ENCODE assay signal across 1 cellular context in genomic region chr16:642189-643049, GRCh38.
TF ChIP-seq lines count a peak whose summit lies in the region.

No MANE protein-coding gene starts in this region.

TF ChIP-seq in HepG2, 621 proteins besides CTCF, POLR2A, EP300 and RAD21 (continued from another document and continues in another):
- no peak; the same call in 1 of the 2 replicates for TF ChIP-seq ZNF691 (CRISPR knock-in tag; IDR thresholded peaks at IDR 0.05; ENCODE audit: borderline replicate concordance, low read depth)
- TF ChIP-seq PHB2 (IDR thresholded peaks at IDR 0.05; ENCODE audit: partially characterized antibody) = no peak
- no peak for TF ChIP-seq ZKSCAN8 (CRISPR knock-in tag; IDR thresholded peaks at IDR 0.05; ENCODE audit: borderline replicate concordance)
- TF ChIP-seq CBX5 (CRISPR knock-in tag; IDR thresholded peaks at IDR 0.05; ENCODE audit: borderline replicate concordance) = no peak
- no peak for TF ChIP-seq ZNF275 (CRISPR knock-in tag; IDR thresholded peaks at IDR 0.05; ENCODE audit: borderline replicate concordance)
- peak; percentile 79 for TF ChIP-seq MXD3 (CRISPR knock-in tag; IDR thresholded peaks at IDR 0.05)
- no peak for TF ChIP-seq FOSL1 (CRISPR knock-in tag; IDR thresholded peaks at IDR 0.05; ENCODE audit: borderline replicate concordance)
- TF ChIP-seq SMC3 (IDR thresholded peaks at IDR 0.05; ENCODE audit: low read length) = no peak
- TF ChIP-seq ZNF75D (CRISPR knock-in tag; IDR thresholded peaks at IDR 0.05; ENCODE audit: borderline replicate concordance) = no peak
- no peak; the same call in 1 of the 2 replicates for TF ChIP-seq FOSL2 (CRISPR knock-in tag; IDR thresholded peaks at IDR 0.05)
- TF ChIP-seq SP140L (CRISPR knock-in tag; IDR thresholded peaks at IDR 0.05; ENCODE audit: borderline replicate concordance) = no peak
- 0 out of 2 replicates have a peak, but pooled peaks have one; percentile 64 for TF ChIP-seq ZNF503 (CRISPR knock-in tag; IDR thresholded peaks at IDR 0.05)
- TF ChIP-seq ZNF770 (CRISPR knock-in tag; IDR thresholded peaks at IDR 0.05) = peak; percentile 9; the same call in 1 of the 2 replicates
- TF ChIP-seq ZNF124 (CRISPR knock-in tag; IDR thresholded peaks at IDR 0.05) = 0 out of 2 replicates have a peak, but pooled peaks have one; percentile 41
- TF ChIP-seq CREB3 (CRISPR knock-in tag; IDR thresholded peaks at IDR 0.05) = no peak
- TF ChIP-seq ZNF567 (CRISPR knock-in tag; IDR thresholded peaks at IDR 0.05; ENCODE audit: borderline replicate concordance) = no peak
- peak; percentile 82 for TF ChIP-seq YEATS4 (CRISPR knock-in tag; IDR thresholded peaks at IDR 0.05; ENCODE audit: borderline replicate concordance)
- no peak for TF ChIP-seq LCORL (IDR thresholded peaks at IDR 0.05)
- TF ChIP-seq LCORL (CRISPR knock-in tag; IDR thresholded peaks at IDR 0.05) = peak; percentile 68
- TF ChIP-seq SCMH1 (CRISPR knock-in tag; IDR thresholded peaks at IDR 0.05; ENCODE audit: borderline replicate concordance) = no peak
- peak; percentile 76 for TF ChIP-seq ZFY (CRISPR knock-in tag; IDR thresholded peaks at IDR 0.05)
- TF ChIP-seq CEBPB (IDR thresholded peaks at IDR 0.05; ENCODE audit: borderline replicate concordance, low read depth, low read length) = no peak
- peak; percentile 13; the same call in 1 of the 2 replicates for TF ChIP-seq DMAP1 (CRISPR knock-in tag; IDR thresholded peaks at IDR 0.05)
- TF ChIP-seq RBFOX2 (IDR thresholded peaks at IDR 0.05; ENCODE audit: low read depth, low read length) = peak; percentile 73
- TF ChIP-seq KDM3A (CRISPR knock-in tag; IDR thresholded peaks at IDR 0.05; ENCODE audit: low read depth) = no peak
- 0 out of 2 replicates have a peak, but pooled peaks have one; percentile 58 for TF ChIP-seq ZNF530 (CRISPR knock-in tag; IDR thresholded peaks at IDR 0.05; ENCODE audit: low read depth)
- no peak; the same call in 1 of the 2 replicates for TF ChIP-seq E2F5 (CRISPR knock-in tag; conservative IDR thresholded peaks at IDR 0.05)
- TF ChIP-seq ZIK1 (CRISPR knock-in tag; IDR thresholded peaks at IDR 0.05; ENCODE audit: borderline replicate concordance, low read depth) = 0 out of 2 replicates have a peak, but pooled peaks have one; percentile 77
- TF ChIP-seq ZNF12 (CRISPR knock-in tag; IDR thresholded peaks at IDR 0.05) = no peak
- no peak for TF ChIP-seq GFI1 (CRISPR knock-in tag; IDR thresholded peaks at IDR 0.05; ENCODE audit: borderline replicate concordance)
- TF ChIP-seq RXRA (CRISPR knock-in tag; IDR thresholded peaks at IDR 0.05) = peak; percentile 80
- TF ChIP-seq JDP2 (CRISPR knock-in tag; IDR thresholded peaks at IDR 0.05; ENCODE audit: borderline replicate concordance) = no peak
- TF ChIP-seq FOXA1 (IDR thresholded peaks at IDR 0.05) = no peak
- no peak for TF ChIP-seq FOXA1 (CRISPR knock-in tag; IDR thresholded peaks at IDR 0.05)
- no peak for TF ChIP-seq ZFP1 (CRISPR knock-in tag; IDR thresholded peaks at IDR 0.05)
- TF ChIP-seq AHDC1 (CRISPR knock-in tag; IDR thresholded peaks at IDR 0.05; ENCODE audit: borderline replicate concordance) = no peak
- TF ChIP-seq SRSF9 (IDR thresholded peaks at IDR 0.05; ENCODE audit: borderline replicate concordance, insufficient read depth, low read depth, low read length, poor library complexity, severe bottlenecking) = no peak
- TF ChIP-seq HIVEP1 (CRISPR knock-in tag; IDR thresholded peaks at IDR 0.05) = peak; percentile 67
- TF ChIP-seq ZNF790 (CRISPR knock-in tag; IDR thresholded peaks at IDR 0.05; ENCODE audit: borderline replicate concordance) = peak; percentile 26; the same call in 1 of the 2 replicates
- TF ChIP-seq CENPBD1 (CRISPR knock-in tag; IDR thresholded peaks at IDR 0.05; ENCODE audit: borderline replicate concordance, low read depth) = no peak
- TF ChIP-seq ZNF616 (CRISPR knock-in tag; IDR thresholded peaks at IDR 0.05; ENCODE audit: low read depth) = no peak; the same call in 1 of the 2 replicates
- TF ChIP-seq ZNF138 (CRISPR knock-in tag; IDR thresholded peaks at IDR 0.05; ENCODE audit: low read depth) = no peak
- TF ChIP-seq MNT (IDR thresholded peaks at IDR 0.05) = no peak
- peak; percentile 73; the same call in 1 of the 2 replicates for TF ChIP-seq MEIS2 (CRISPR knock-in tag; IDR thresholded peaks at IDR 0.05)
- no peak for TF ChIP-seq ZNF414 (CRISPR knock-in tag; IDR thresholded peaks at IDR 0.05)
- no peak for TF ChIP-seq HNF4A (CRISPR knock-in tag; IDR thresholded peaks at IDR 0.05)
- no peak for TF ChIP-seq EZH2 (conservative IDR thresholded peaks at IDR 0.05; ENCODE audit: low read depth, low read length)
- TF ChIP-seq JARID2 (CRISPR knock-in tag; IDR thresholded peaks at IDR 0.05; ENCODE audit: insufficient replicate concordance) = no peak
- TF ChIP-seq U2AF1 (optimal IDR thresholded peaks at IDR 0.05; ENCODE audit: low read depth, low read length) = no peak
- 0 out of 2 replicates have a peak, but pooled peaks have one; percentile 48 for TF ChIP-seq ZBTB3 (CRISPR knock-in tag; IDR thresholded peaks at IDR 0.05; ENCODE audit: borderline replicate concordance, low read depth)
- no peak for TF ChIP-seq ZNF350 (CRISPR knock-in tag; IDR thresholded peaks at IDR 0.05; ENCODE audit: borderline replicate concordance, low read depth)
